In genomic region chr2:226791056-226791486, GRCh38 we compare ENCODE assay signal across 8 cellular contexts. TPM values are rescaled to one million over a fixed set of nuclear protein-coding genes. Genes with fewer than 3 reads are reported as not detected.
A peak's percentile ranks its signal among the peaks of the same experiment; 100 is the strongest.
DNase-seq lines count a peak whose midpoint lies in the region; ATAC-seq and TF ChIP-seq lines count a peak whose summit lies in the region.

No MANE protein-coding gene starts in this region.

- H3K4me3 ChIP-seq in BLaER1 (peak overlapping the region; percentile 71), sigmoid colon (peak overlapping the region; percentile 61 to 85 (median 72))

- H3K4me2 ChIP-seq in BLaER1 = peak overlapping the region; percentile 94

- H3K27me3 ChIP-seq in BLaER1 = no peaks in the 10 kb centered on the region
- no peaks in the 10 kb centered on the region for H3K27me3 ChIP-seq in sigmoid colon

- DNase-seq in NCI-H2196 (lab: John Stamatoyannopoulos, UW; ENCODE audit: unreplicated experiment) (peak; percentile 65), amniotic epithelial cell (ENCODE audit: low read depth) (peak; percentile 71), iPS DF 19.7 (ENCODE audit: low read depth, low spot score) (peak; percentile 73), sigmoid colon (peak; percentile 86), GF-D8 (lab: John Stamatoyannopoulos, UW) (no peak)

- H3K36me3 ChIP-seq in BLaER1 (peaks cover 5% of the 10 kb centered on the region; the same call in 1 of the 2 replicates), sigmoid colon (no peaks in the 10 kb centered on the region)

- peaks cover 8% of the 10 kb centered on the region; the same call in 1 of the 2 replicates for H4K20me1 ChIP-seq in BLaER1

- ATAC-seq in GM18511 (IDR thresholded peaks at IDR 0.05; ENCODE audit: unreplicated experiment) (peak; percentile 71), HG02938 (IDR thresholded peaks at IDR 0.05; ENCODE audit: unreplicated experiment) (peak; percentile 81)

- TF ChIP-seq EP300 in sigmoid colon (IDR thresholded peaks at IDR 0.05) = peak in 1 of 4 donors; percentile 69

- no peak for TF ChIP-seq CTCF in sigmoid colon (IDR thresholded peaks at IDR 0.05)

- H3K4me1 ChIP-seq in BLaER1 (peaks cover 53% of the 10 kb centered on the region), sigmoid colon (peaks cover 0 to 84% (median 64%) of the 10 kb centered on the region in 4 donors)

- 3 to 14% methylated on average over 24 of the region's 24 CpGs for WGBS in sigmoid colon, 2 donors

- H3K27ac ChIP-seq in BLaER1 (peak overlapping the region; percentile 95), sigmoid colon (peak overlapping the region; percentile 89 to 97 (median 96))

- H3K9me3 ChIP-seq in BLaER1 = peaks cover 4% of the 10 kb centered on the region; the same call in 1 of the 2 replicates
- no peaks in the 10 kb centered on the region for H3K9me3 ChIP-seq in sigmoid colon

- H3K9ac ChIP-seq in BLaER1 = peak overlapping the region; percentile 91

- intact Hi-C loops in sigmoid colon (cut with DNase I) = loop anchor here (5.0 to 10.0 kb wide), 3 partner anchors 139 to 606 kb away; no protein-coding TSS in a partner anchor

- no peak for TF ChIP-seq POLR2A in sigmoid colon (IDR thresholded peaks at IDR 0.05)

RNA-seq across cellular contexts. Expression of gene IRS1, which starts 8.5 kb away (rescaled TPM):
- 10 to 100 TPM; 18.5 to 29.1 (median 23.7) TPM for total RNA-seq in sigmoid colon
- 1 to 10 TPM; 2.3 to 7.6 (median 6.0) TPM for polyA plus RNA-seq in sigmoid colon

RNA-seq across cellular contexts. Expression of gene RHBDD1, which starts 44.8 kb away (rescaled TPM):
- 10 to 100 TPM; 17.5 to 28.0 (median 23.1) TPM for total RNA-seq in sigmoid colon
- polyA plus RNA-seq in sigmoid colon = 10 to 100 TPM in 1 of 3 donors, 1 to 10 TPM in 2; 1.8 to 13.0 (median 5.3) TPM
